In genomic region chr17:32998111-32998892, GRCh38 we compare ENCODE assay signal across 8 cellular contexts. TPM values are rescaled to one million over a fixed set of nuclear protein-coding genes. Genes with fewer than 3 reads are reported as not detected.
DNase-seq lines count a peak whose midpoint lies in the region; ATAC-seq and TF ChIP-seq lines count a peak whose summit lies in the region.

No MANE protein-coding gene starts in this region.

- intact Hi-C loops in testis (cut with DNase I; ENCODE audit: low total_unique reads), result no loop called here

- TF ChIP-seq CTCF in DND-41 (IDR thresholded peaks at IDR 0.05; ENCODE audit: borderline replicate concordance, extremely low read depth, low read length, poor library complexity, severe bottlenecking) (peak; percentile 92), omental fat pad (IDR thresholded peaks at IDR 0.05) (peak in 1 of 3 donors; percentile 63), testis (IDR thresholded peaks at IDR 0.05) (peak; percentile 72 to 95 (median 76))

- no peaks in the 10 kb centered on the region for H3K9me3 ChIP-seq in DND-41 (ENCODE audit: insufficient read depth, low read length, severe bottlenecking)
- no peaks in the 10 kb centered on the region for H3K9me3 ChIP-seq in testis

- H3K4me1 ChIP-seq in DND-41 (ENCODE audit: insufficient read depth, low read length) (no peaks in the 10 kb centered on the region), testis (no peaks in the 10 kb centered on the region)

- ATAC-seq in DND-41 (ENCODE audit: insufficient read depth, low read depth), result peak; percentile 74
- peak; percentile 80 for ATAC-seq in omental fat pad (ENCODE audit: low FRiP score)

- H3K4me2 ChIP-seq in DND-41 (ENCODE audit: insufficient read depth, low read length), result no peak overlapping the region

- no peaks in the 10 kb centered on the region; the same call in 1 of the 2 replicates for H4K20me1 ChIP-seq in DND-41 (ENCODE audit: insufficient read depth, low read length)

- H2AFZ ChIP-seq in DND-41 (ENCODE audit: low read depth, low read length), result no peak overlapping the region

- in situ Hi-C loops in KBM-7 (cut with MboI; ENCODE audit: low pct_unique_long_range_greater_than_20kb, low sequenced_read_pairs), result no loop called here

- no peak overlapping the region for H3K9ac ChIP-seq in DND-41 (ENCODE audit: low read depth, low read length)

- H3K36me3 ChIP-seq in DND-41 (ENCODE audit: insufficient read depth, low read length), result no peaks in the 10 kb centered on the region
- no peaks in the 10 kb centered on the region for H3K36me3 ChIP-seq in testis (ENCODE audit: low read depth, missing control alignments)

- no peaks in the 10 kb centered on the region for H3K79me2 ChIP-seq in DND-41 (ENCODE audit: insufficient read depth, low read length)

- DNase-seq in DND-41 (peak; percentile 65), KBM-7 (peak; percentile 75), SHP77 treated with DMSO at 0.1 percent for 48 hours (lab: John Stamatoyannopoulos, UW) (peak; percentile 5), globus pallidus (ENCODE audit: low spot score) (peak; percentile 48), omental fat pad (ENCODE audit: low spot score) (peak; percentile 98), testis (peak; percentile 93), NCI-H1048 (lab: John Stamatoyannopoulos, UW) (no peak)
- peak; percentile 72 for DNase-seq in activated naive CD4-positive, alpha-beta T cell treated with Interleukin-2 at 50 U/mL for 16 hours

- no peak overlapping the region for H3K4me3 ChIP-seq in DND-41 (ENCODE audit: low read depth in 1 of 2, low read length in 2 of 2)
- H3K4me3 ChIP-seq in testis, result no peak overlapping the region

- H3K27me3 ChIP-seq in DND-41 (ENCODE audit: insufficient read depth, low read length, poor library complexity) (peaks cover 14% of the 10 kb centered on the region), testis (no peaks in the 10 kb centered on the region)

- WGBS in testis, 2 donors, result 2 to 4% methylated on average over 10 to 18 of the region's 18 CpGs

- no peak for TF ChIP-seq POLR2A in testis (IDR thresholded peaks at IDR 0.05)

- H3K27ac ChIP-seq in DND-41 (ENCODE audit: low read length) (no peak overlapping the region), testis (no peak overlapping the region)

RNA-seq across cellular contexts. Expression of gene SPACA3, which starts 6.7 kb away (rescaled TPM):
- total RNA-seq in omental fat pad (not detected), testis (10 to 100 TPM; 32.1 to 60.2 TPM)
- 94.7 TPM for polyA plus RNA-seq in testis (ENCODE audit: insufficient read depth, low read depth, low replicate concordance)

Comparison
In these comparisons a context has a peak if more than half of its experiments do, and no peak if none do; other contexts are left out.
1. RNA of gene SPACA3, which starts 6.7 kb away (total RNA-seq): 32.1 to 60.2 TPM in testis; not detected in omental fat pad; every median in the first group is over 10 times any median in the second.